In the genomic region with DNA sequence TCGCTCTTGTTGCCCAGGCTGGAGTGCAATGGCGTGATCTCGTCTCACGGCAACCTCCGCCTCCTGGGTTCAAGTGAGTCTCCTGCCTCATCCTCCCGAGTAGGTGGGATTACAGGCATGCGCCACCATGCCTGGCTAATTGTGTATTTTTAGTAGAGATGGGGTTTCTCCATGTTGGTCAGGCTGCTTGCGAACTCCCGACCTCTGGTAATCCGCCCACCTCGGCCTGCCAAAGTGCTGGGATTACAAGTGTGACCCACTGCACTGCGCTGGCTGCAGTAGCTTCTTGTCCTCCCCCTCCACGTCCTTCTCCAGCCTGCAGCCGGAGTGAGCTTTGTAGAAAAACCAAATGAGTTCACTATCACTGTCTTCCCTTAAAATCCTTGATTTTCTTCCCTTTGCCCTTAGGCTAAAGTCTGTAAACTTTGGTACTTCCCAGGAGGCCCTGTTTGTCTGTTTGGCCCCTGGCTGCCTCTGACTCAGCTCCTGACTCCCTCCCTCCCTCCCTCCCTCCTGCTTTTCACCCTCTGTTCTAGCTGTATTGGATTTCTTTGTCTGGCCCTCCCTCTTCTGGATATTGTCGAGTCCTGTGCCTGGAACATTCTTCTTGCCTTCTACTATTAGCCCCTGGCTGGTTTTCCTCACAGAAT, we compare ENCODE assay signal across 1 cellular context.
TF ChIP-seq lines count a peak whose summit lies in the region.

No MANE protein-coding gene starts in this region.

TF ChIP-seq in HepG2, 621 proteins besides CTCF, POLR2A, EP300 and RAD21 (continued from another document and continues in another):
- TF ChIP-seq, protein P1, sequence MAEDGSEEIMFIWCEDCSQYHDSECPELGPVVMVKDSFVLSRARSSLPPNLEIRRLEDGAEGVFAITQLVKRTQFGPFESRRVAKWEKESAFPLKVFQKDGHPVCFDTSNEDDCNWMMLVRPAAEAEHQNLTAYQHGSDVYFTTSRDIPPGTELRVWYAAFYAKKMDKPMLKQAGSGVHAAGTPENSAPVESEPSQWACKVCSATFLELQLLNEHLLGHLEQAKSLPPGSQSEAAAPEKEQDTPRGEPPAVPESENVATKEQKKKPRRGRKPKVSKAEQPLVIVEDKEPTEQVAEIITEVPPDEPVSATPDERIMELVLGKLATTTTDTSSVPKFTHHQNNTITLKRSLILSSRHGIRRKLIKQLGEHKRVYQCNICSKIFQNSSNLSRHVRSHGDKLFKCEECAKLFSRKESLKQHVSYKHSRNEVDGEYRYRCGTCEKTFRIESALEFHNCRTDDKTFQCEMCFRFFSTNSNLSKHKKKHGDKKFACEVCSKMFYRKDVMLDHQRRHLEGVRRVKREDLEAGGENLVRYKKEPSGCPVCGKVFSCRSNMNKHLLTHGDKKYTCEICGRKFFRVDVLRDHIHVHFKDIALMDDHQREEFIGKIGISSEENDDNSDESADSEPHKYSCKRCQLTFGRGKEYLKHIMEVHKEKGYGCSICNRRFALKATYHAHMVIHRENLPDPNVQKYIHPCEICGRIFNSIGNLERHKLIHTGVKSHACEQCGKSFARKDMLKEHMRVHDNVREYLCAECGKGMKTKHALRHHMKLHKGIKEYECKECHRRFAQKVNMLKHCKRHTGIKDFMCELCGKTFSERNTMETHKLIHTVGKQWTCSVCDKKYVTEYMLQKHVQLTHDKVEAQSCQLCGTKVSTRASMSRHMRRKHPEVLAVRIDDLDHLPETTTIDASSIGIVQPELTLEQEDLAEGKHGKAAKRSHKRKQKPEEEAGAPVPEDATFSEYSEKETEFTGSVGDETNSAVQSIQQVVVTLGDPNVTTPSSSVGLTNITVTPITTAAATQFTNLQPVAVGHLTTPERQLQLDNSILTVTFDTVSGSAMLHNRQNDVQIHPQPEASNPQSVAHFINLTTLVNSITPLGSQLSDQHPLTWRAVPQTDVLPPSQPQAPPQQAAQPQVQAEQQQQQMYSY (CRISPR knock-in tag; IDR thresholded peaks at IDR 0.05): no peak
- TF ChIP-seq, protein P2, sequence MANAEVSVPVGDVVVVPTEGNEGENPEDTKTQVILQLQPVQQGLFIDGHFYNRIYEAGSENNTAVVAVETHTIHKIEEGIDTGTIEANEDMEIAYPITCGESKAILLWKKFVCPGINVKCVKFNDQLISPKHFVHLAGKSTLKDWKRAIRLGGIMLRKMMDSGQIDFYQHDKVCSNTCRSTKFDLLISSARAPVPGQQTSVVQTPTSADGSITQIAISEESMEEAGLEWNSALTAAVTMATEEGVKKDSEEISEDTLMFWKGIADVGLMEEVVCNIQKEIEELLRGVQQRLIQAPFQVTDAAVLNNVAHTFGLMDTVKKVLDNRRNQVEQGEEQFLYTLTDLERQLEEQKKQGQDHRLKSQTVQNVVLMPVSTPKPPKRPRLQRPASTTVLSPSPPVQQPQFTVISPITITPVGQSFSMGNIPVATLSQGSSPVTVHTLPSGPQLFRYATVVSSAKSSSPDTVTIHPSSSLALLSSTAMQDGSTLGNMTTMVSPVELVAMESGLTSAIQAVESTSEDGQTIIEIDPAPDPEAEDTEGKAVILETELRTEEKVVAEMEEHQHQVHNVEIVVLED (CRISPR knock-in tag; IDR thresholded peaks at IDR 0.05; ENCODE audit: borderline replicate concordance): no peak; the same call in 1 of the 2 replicates
- TF ChIP-seq IKZF1 (IDR thresholded peaks at IDR 0.05) (no peak), TARDBP (CRISPR knock-in tag; IDR thresholded peaks at IDR 0.05) (peak; percentile 95), KLF13 (CRISPR knock-in tag; IDR thresholded peaks at IDR 0.05) (no peak), ATAD3A (CRISPR knock-in tag; IDR thresholded peaks at IDR 0.05) (no peak), HMG20A (CRISPR knock-in tag; IDR thresholded peaks at IDR 0.05; ENCODE audit: borderline replicate concordance) (peak; percentile 71), ZNF383 (CRISPR knock-in tag; IDR thresholded peaks at IDR 0.05; ENCODE audit: borderline replicate concordance) (no peak), ZNF607 (CRISPR knock-in tag; IDR thresholded peaks at IDR 0.05; ENCODE audit: borderline replicate concordance) (no peak; the same call in 1 of the 2 replicates), POGZ (CRISPR knock-in tag; IDR thresholded peaks at IDR 0.05) (peak; percentile 86), ZFP36 (IDR thresholded peaks at IDR 0.05; ENCODE audit: borderline replicate concordance, low read depth, low read length, partially characterized antibody) (no peak), ZNF530 (CRISPR knock-in tag; IDR thresholded peaks at IDR 0.05; ENCODE audit: low read depth) (no peak), CBX2 (IDR thresholded peaks at IDR 0.05; ENCODE audit: low read depth, low read length) (no peak), CBX2 (CRISPR knock-in tag; IDR thresholded peaks at IDR 0.05; ENCODE audit: low read depth) (no peak), RBAK (CRISPR knock-in tag; IDR thresholded peaks at IDR 0.05) (peak; percentile 82; the same call in 1 of the 2 replicates), ZZZ3 (CRISPR knock-in tag; IDR thresholded peaks at IDR 0.05; ENCODE audit: borderline replicate concordance) (no peak; the same call in 1 of the 2 replicates), PCBP2 (optimal IDR thresholded peaks at IDR 0.05; ENCODE audit: low read depth, low read length, poor library complexity, severe bottlenecking) (no peak), ZNF670 (CRISPR knock-in tag; IDR thresholded peaks at IDR 0.05; ENCODE audit: borderline replicate concordance) (peak; percentile 76; the same call in 1 of the 2 replicates), ZNF605 (CRISPR knock-in tag; IDR thresholded peaks at IDR 0.05) (peak; percentile 69; the same call in 1 of the 2 replicates), CC2D1A (CRISPR knock-in tag; IDR thresholded peaks at IDR 0.05) (no peak), PPARG (CRISPR knock-in tag; conservative IDR thresholded peaks at IDR 0.05) (peak; percentile 85), ZNF20 (CRISPR knock-in tag; IDR thresholded peaks at IDR 0.05) (no peak), MTF1 (CRISPR knock-in tag; IDR thresholded peaks at IDR 0.05) (no peak), ZNF775 (CRISPR knock-in tag; IDR thresholded peaks at IDR 0.05; ENCODE audit: borderline replicate concordance) (no peak)
- TF ChIP-seq, protein P3, sequence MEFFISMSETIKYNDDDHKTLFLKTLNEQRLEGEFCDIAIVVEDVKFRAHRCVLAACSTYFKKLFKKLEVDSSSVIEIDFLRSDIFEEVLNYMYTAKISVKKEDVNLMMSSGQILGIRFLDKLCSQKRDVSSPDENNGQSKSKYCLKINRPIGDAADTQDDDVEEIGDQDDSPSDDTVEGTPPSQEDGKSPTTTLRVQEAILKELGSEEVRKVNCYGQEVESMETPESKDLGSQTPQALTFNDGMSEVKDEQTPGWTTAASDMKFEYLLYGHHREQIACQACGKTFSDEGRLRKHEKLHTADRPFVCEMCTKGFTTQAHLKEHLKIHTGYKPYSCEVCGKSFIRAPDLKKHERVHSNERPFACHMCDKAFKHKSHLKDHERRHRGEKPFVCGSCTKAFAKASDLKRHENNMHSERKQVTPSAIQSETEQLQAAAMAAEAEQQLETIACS (CRISPR knock-in tag; IDR thresholded peaks at IDR 0.05): 0 out of 2 replicates have a peak, but pooled peaks have one; percentile 10
- TF ChIP-seq, protein P4, sequence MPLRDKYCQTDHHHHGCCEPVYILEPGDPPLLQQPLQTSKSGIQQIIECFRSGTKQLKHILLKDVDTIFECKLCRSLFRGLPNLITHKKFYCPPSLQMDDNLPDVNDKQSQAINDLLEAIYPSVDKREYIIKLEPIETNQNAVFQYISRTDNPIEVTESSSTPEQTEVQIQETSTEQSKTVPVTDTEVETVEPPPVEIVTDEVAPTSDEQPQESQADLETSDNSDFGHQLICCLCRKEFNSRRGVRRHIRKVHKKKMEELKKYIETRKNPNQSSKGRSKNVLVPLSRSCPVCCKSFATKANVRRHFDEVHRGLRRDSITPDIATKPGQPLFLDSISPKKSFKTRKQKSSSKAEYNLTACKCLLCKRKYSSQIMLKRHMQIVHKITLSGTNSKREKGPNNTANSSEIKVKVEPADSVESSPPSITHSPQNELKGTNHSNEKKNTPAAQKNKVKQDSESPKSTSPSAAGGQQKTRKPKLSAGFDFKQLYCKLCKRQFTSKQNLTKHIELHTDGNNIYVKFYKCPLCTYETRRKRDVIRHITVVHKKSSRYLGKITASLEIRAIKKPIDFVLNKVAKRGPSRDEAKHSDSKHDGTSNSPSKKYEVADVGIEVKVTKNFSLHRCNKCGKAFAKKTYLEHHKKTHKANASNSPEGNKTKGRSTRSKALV (CRISPR knock-in tag; IDR thresholded peaks at IDR 0.05): no peak
- TF ChIP-seq, protein P5, sequence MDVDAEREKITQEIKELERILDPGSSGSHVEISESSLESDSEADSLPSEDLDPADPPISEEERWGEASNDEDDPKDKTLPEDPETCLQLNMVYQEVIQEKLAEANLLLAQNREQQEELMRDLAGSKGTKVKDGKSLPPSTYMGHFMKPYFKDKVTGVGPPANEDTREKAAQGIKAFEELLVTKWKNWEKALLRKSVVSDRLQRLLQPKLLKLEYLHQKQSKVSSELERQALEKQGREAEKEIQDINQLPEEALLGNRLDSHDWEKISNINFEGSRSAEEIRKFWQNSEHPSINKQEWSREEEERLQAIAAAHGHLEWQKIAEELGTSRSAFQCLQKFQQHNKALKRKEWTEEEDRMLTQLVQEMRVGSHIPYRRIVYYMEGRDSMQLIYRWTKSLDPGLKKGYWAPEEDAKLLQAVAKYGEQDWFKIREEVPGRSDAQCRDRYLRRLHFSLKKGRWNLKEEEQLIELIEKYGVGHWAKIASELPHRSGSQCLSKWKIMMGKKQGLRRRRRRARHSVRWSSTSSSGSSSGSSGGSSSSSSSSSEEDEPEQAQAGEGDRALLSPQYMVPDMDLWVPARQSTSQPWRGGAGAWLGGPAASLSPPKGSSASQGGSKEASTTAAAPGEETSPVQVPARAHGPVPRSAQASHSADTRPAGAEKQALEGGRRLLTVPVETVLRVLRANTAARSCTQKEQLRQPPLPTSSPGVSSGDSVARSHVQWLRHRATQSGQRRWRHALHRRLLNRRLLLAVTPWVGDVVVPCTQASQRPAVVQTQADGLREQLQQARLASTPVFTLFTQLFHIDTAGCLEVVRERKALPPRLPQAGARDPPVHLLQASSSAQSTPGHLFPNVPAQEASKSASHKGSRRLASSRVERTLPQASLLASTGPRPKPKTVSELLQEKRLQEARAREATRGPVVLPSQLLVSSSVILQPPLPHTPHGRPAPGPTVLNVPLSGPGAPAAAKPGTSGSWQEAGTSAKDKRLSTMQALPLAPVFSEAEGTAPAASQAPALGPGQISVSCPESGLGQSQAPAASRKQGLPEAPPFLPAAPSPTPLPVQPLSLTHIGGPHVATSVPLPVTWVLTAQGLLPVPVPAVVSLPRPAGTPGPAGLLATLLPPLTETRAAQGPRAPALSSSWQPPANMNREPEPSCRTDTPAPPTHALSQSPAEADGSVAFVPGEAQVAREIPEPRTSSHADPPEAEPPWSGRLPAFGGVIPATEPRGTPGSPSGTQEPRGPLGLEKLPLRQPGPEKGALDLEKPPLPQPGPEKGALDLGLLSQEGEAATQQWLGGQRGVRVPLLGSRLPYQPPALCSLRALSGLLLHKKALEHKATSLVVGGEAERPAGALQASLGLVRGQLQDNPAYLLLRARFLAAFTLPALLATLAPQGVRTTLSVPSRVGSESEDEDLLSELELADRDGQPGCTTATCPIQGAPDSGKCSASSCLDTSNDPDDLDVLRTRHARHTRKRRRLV (CRISPR knock-in tag; IDR thresholded peaks at IDR 0.05): no peak
- TF ChIP-seq, protein P6, sequence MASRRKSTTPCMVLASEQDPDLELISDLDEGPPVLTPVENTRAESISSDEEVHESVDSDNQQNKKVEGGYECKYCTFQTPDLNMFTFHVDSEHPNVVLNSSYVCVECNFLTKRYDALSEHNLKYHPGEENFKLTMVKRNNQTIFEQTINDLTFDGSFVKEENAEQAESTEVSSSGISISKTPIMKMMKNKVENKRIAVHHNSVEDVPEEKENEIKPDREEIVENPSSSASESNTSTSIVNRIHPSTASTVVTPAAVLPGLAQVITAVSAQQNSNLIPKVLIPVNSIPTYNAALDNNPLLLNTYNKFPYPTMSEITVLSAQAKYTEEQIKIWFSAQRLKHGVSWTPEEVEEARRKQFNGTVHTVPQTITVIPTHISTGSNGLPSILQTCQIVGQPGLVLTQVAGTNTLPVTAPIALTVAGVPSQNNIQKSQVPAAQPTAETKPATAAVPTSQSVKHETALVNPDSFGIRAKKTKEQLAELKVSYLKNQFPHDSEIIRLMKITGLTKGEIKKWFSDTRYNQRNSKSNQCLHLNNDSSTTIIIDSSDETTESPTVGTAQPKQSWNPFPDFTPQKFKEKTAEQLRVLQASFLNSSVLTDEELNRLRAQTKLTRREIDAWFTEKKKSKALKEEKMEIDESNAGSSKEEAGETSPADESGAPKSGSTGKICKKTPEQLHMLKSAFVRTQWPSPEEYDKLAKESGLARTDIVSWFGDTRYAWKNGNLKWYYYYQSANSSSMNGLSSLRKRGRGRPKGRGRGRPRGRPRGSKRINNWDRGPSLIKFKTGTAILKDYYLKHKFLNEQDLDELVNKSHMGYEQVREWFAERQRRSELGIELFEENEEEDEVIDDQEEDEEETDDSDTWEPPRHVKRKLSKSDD (CRISPR knock-in tag; IDR thresholded peaks at IDR 0.05; ENCODE audit: low read depth): peak; percentile 55; the same call in 1 of the 2 replicates
- TF ChIP-seq, protein P7, sequence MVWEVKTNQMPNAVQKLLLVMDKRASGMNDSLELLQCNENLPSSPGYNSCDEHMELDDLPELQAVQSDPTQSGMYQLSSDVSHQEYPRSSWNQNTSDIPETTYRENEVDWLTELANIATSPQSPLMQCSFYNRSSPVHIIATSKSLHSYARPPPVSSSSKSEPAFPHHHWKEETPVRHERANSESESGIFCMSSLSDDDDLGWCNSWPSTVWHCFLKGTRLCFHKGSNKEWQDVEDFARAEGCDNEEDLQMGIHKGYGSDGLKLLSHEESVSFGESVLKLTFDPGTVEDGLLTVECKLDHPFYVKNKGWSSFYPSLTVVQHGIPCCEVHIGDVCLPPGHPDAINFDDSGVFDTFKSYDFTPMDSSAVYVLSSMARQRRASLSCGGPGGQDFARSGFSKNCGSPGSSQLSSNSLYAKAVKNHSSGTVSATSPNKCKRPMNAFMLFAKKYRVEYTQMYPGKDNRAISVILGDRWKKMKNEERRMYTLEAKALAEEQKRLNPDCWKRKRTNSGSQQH (CRISPR knock-in tag; IDR thresholded peaks at IDR 0.05; ENCODE audit: low read depth): no peak
